In genomic region chr9:90915693-90916092, GRCh38 we compare ENCODE assay signal across 9 cellular contexts.
A peak's percentile ranks its signal among the peaks of the same experiment; 100 is the strongest.
DNase-seq lines count a peak whose midpoint lies in the region; ATAC-seq and TF ChIP-seq lines count a peak whose summit lies in the region.
"Had no signal": no experiment of that assay in that cellular context is flagged by ENCODE, and none has a peak within 500 bp of the region (broad histone marks: within the 10 kb centered on the region; RNA-seq: fewer than 3 reads in every experiment).

No MANE protein-coding gene starts in this region.

- H3K9me3 Mint-ChIP-seq in GM23338, result no peaks in the 10 kb centered on the region
- no peaks in the 10 kb centered on the region for H3K9me3 Mint-ChIP-seq in CD4-positive, alpha-beta memory T cell
- H3K9me3 Mint-ChIP-seq: naive B cell had no signal

- no peaks in the 10 kb centered on the region for H3K79me2 ChIP-seq in GM23338 (replicated peaks; ENCODE audit: insufficient read depth)

- DNase-seq in AG08395 (ENCODE audit: low spot score) (peak; percentile 24), GM23338 (ENCODE audit: low spot score) (peak; percentile 84), kidney tubule cell (ENCODE audit: low spot score) (peak; percentile 39), neuronal stem cell (ENCODE audit: low spot score) (no peak)
- DNase-seq in activated CD4-positive, alpha-beta T cell treated with anti-CD3 and anti-CD28 coated beads, Interleukin-2, amount 50 U/mL, for 48 hours, result peak; percentile 43 to 64
- no peak for DNase-seq in CD4-positive, alpha-beta memory T cell
- DNase-seq: naive B cell had no signal

- H3K36me3 ChIP-seq in GM23338 (ENCODE audit: insufficient read depth), result no peaks in the 10 kb centered on the region
- no peaks in the 10 kb centered on the region for H3K36me3 ChIP-seq in CD4-positive, alpha-beta memory T cell (ENCODE audit: insufficient read depth, low read length)
- H3K36me3 ChIP-seq in neuronal stem cell (replicated peaks in 1 of 2; ENCODE audit: control insufficient read depth in 2 of 2, insufficient read depth in 2 of 2, low read length in 2 of 2), result no peaks in the 10 kb centered on the region

- H3K79me1 ChIP-seq in neuronal stem cell (ENCODE audit: low read depth, low read length), result no peaks in the 10 kb centered on the region

- H4K91ac ChIP-seq in neuronal stem cell (ENCODE audit: low read depth, low read length, poor library complexity), result no peak overlapping the region

- H3K36me3 Mint-ChIP-seq in GM23338 (ENCODE audit: low read depth), result no peaks in the 10 kb centered on the region
- H3K36me3 Mint-ChIP-seq in CD4-positive, alpha-beta memory T cell, result no peaks in the 10 kb centered on the region
- H3K36me3 Mint-ChIP-seq: naive B cell had no signal

- no peak overlapping the region for H3K14ac ChIP-seq in neuronal stem cell (ENCODE audit: low read length)

- no peak overlapping the region for H3K4me3 Mint-ChIP-seq in GM23338
- no peak overlapping the region for H3K4me3 Mint-ChIP-seq in CD4-positive, alpha-beta memory T cell
- H3K4me3 Mint-ChIP-seq: naive B cell had no signal

- TF ChIP-seq CTCF in GM23338 (conservative IDR thresholded peaks at IDR 0.05; ENCODE audit: low read depth in 2 of 2), result peak; percentile 53 to 76

- H3K4me2 ChIP-seq in GM23338, result no peak overlapping the region
- no peak overlapping the region for H3K4me2 ChIP-seq in neuronal stem cell (ENCODE audit: insufficient read depth, low read length, poor library complexity, severe bottlenecking)

- no peak overlapping the region for H2BK120ac ChIP-seq in neuronal stem cell (ENCODE audit: low read depth, low read length)

- no peak overlapping the region for H2BK15ac ChIP-seq in neuronal stem cell (ENCODE audit: low read length)

- no peak overlapping the region for H3K4me3 ChIP-seq in GM23338
- H3K4me3 ChIP-seq in CD4-positive, alpha-beta memory T cell (ENCODE audit: low read length in 2 of 2), result no peak overlapping the region
- H3K4me3 ChIP-seq in neuronal stem cell (ENCODE audit: low read length in 2 of 2), result no peak overlapping the region

- no peaks in the 10 kb centered on the region for H3K27me3 ChIP-seq in GM23338 (ENCODE audit: insufficient read depth)
- no peaks in the 10 kb centered on the region for H3K27me3 ChIP-seq in CD4-positive, alpha-beta memory T cell (ENCODE audit: insufficient read depth, low read length)
- no peaks in the 10 kb centered on the region for H3K27me3 ChIP-seq in neuronal stem cell (ENCODE audit: control insufficient read depth in 3 of 3, insufficient read depth in 3 of 3, low read depth in 1 of 3, low read length in 3 of 3)

- H3K4ac ChIP-seq in neuronal stem cell (ENCODE audit: low read length), result no peak overlapping the region

- no peak overlapping the region for H2BK5ac ChIP-seq in neuronal stem cell (ENCODE audit: low read length)

- POLR2A ChIA-PET in CD4-positive, alpha-beta memory T cell (lab: Charles Lee; ENCODE audit: partially characterized antibody), result no interaction called here

- intact Hi-C loops in CD4-positive, alpha-beta memory T cell (cut with micrococcal nuclease), result loop anchor here (1.0 to 10.0 kb wide), 4 partner anchors 122 to 1219 kb away; no protein-coding TSS in a partner anchor

- H2AFZ ChIP-seq in GM23338, result no peak overlapping the region
- no peak overlapping the region for H2AFZ ChIP-seq in neuronal stem cell (ENCODE audit: low read length)

- no CpG with 5 or more reads among the region's 6 CpGs for WGBS in neuronal stem cell (ENCODE audit: extremely low coverage in 2 of 2, insufficient read length in 2 of 2, insufficient replicate concordance in 1 of 2), 2 donors

- H3F3A ChIP-seq in GM23338 (replicated peaks; ENCODE audit: low read depth), result no peaks in the 10 kb centered on the region

- no peaks in the 10 kb centered on the region for H3K9me2 ChIP-seq in GM23338 (ENCODE audit: insufficient read depth)

- H2AK5ac ChIP-seq in neuronal stem cell (ENCODE audit: low read depth, low read length), result no peak overlapping the region

- CTCF ChIA-PET in CD4-positive, alpha-beta memory T cell (lab: Charles Lee; ENCODE audit: partially characterized antibody), result interaction anchor here (0.7 to 7.6 kb wide), 24 partner anchors 10 to 866 kb away, joined by 3 to 155 read pairs (median 4); partner anchors contain the start of gene NFIL3

- peaks cover 7% of the 10 kb centered on the region for H3K27me3 Mint-ChIP-seq in GM23338 (ENCODE audit: insufficient read depth, low read depth, poor library complexity)
- no peaks in the 10 kb centered on the region for H3K27me3 Mint-ChIP-seq in CD4-positive, alpha-beta memory T cell

- no peak overlapping the region for H4K8ac ChIP-seq in neuronal stem cell (ENCODE audit: low read depth, low read length)

- H3K4me1 ChIP-seq in GM23338 (ENCODE audit: insufficient read depth), result no peaks in the 10 kb centered on the region
- no peaks in the 10 kb centered on the region for H3K4me1 ChIP-seq in CD4-positive, alpha-beta memory T cell (ENCODE audit: insufficient read depth, low read length)
- no peaks in the 10 kb centered on the region for H3K4me1 ChIP-seq in neuronal stem cell (ENCODE audit: control insufficient read depth in 2 of 2, insufficient read depth in 1 of 2, low read depth in 1 of 2, low read length in 2 of 2)

- H3K23ac ChIP-seq in neuronal stem cell (ENCODE audit: low read depth, low read length, poor library complexity), result no peak overlapping the region

- no peak overlapping the region for H2BK12ac ChIP-seq in neuronal stem cell (ENCODE audit: low read length)

- H3K9ac ChIP-seq in neuronal stem cell (ENCODE audit: low read depth, low read length, poor library complexity), result no peak overlapping the region

- ATAC-seq in GM23338 (peak; percentile 84), GM21717 (IDR thresholded peaks at IDR 0.05; ENCODE audit: unreplicated experiment) (no peak), GM21447 (IDR thresholded peaks at IDR 0.05; ENCODE audit: unreplicated experiment) (no peak)

- no peak overlapping the region for H3K27ac Mint-ChIP-seq in GM23338
- no peak overlapping the region for H3K27ac Mint-ChIP-seq in CD4-positive, alpha-beta memory T cell

- H3K4me1 Mint-ChIP-seq in GM23338, result no peaks in the 10 kb centered on the region
- H3K4me1 Mint-ChIP-seq in CD4-positive, alpha-beta memory T cell, result no peaks in the 10 kb centered on the region

- no peaks in the 10 kb centered on the region for H3K9me3 ChIP-seq in CD4-positive, alpha-beta memory T cell (ENCODE audit: control insufficient read depth in 1 of 2, low read length in 2 of 2)
- H3K9me3 ChIP-seq in neuronal stem cell (replicated peaks in 1 of 2; ENCODE audit: control insufficient read depth in 2 of 2, insufficient read depth in 1 of 2, low read depth in 1 of 2, low read length in 2 of 2), result no peaks in the 10 kb centered on the region

- H3K27ac ChIP-seq in GM23338 (ENCODE audit: low read depth) (no peak overlapping the region), neuronal stem cell (replicated peaks; ENCODE audit: low read length) (no peak overlapping the region)
- H3K27ac ChIP-seq in CD4-positive, alpha-beta memory T cell (ENCODE audit: low read depth, low read length), result no peak overlapping the region

- H3K18ac ChIP-seq in neuronal stem cell (ENCODE audit: low read length), result no peak overlapping the region

- H4K20me1 ChIP-seq in GM23338 (replicated peaks; ENCODE audit: insufficient read depth), result no peaks in the 10 kb centered on the region

TF ChIP-seq in GM23338, 12 proteins besides CTCF, POLR2A, EP300 and RAD21 (continues in another document):
- TF ChIP-seq STAT1 (IDR thresholded peaks at IDR 0.05; ENCODE audit: unreplicated experiment), result no peak
- TF ChIP-seq CREB1 (CRISPR knock-in tag; IDR thresholded peaks at IDR 0.05; ENCODE audit: low read depth), result no peak
- TF ChIP-seq EZH2phosphoT487 (IDR thresholded peaks at IDR 0.05; ENCODE audit: unreplicated experiment), result no peak
- TF ChIP-seq, protein P1, sequence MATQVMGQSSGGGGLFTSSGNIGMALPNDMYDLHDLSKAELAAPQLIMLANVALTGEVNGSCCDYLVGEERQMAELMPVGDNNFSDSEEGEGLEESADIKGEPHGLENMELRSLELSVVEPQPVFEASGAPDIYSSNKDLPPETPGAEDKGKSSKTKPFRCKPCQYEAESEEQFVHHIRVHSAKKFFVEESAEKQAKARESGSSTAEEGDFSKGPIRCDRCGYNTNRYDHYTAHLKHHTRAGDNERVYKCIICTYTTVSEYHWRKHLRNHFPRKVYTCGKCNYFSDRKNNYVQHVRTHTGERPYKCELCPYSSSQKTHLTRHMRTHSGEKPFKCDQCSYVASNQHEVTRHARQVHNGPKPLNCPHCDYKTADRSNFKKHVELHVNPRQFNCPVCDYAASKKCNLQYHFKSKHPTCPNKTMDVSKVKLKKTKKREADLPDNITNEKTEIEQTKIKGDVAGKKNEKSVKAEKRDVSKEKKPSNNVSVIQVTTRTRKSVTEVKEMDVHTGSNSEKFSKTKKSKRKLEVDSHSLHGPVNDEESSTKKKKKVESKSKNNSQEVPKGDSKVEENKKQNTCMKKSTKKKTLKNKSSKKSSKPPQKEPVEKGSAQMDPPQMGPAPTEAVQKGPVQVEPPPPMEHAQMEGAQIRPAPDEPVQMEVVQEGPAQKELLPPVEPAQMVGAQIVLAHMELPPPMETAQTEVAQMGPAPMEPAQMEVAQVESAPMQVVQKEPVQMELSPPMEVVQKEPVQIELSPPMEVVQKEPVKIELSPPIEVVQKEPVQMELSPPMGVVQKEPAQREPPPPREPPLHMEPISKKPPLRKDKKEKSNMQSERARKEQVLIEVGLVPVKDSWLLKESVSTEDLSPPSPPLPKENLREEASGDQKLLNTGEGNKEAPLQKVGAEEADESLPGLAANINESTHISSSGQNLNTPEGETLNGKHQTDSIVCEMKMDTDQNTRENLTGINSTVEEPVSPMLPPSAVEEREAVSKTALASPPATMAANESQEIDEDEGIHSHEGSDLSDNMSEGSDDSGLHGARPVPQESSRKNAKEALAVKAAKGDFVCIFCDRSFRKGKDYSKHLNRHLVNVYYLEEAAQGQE (IDR thresholded peaks at IDR 0.05; ENCODE audit: unreplicated experiment), result no peak
- TF ChIP-seq JUNB (IDR thresholded peaks at IDR 0.05; ENCODE audit: unreplicated experiment), result no peak
- no peak for TF ChIP-seq ETS1 (IDR thresholded peaks at IDR 0.05)
- TF ChIP-seq POLR2AphosphoS5 (IDR thresholded peaks at IDR 0.05; ENCODE audit: low read depth), result no peak

Comparison
In these comparisons a context has a peak if more than half of its experiments do, and no peak if none do; other contexts are left out.
1. DNase-seq: peak in AG08395 (single experiment), GM23338 (single experiment), activated CD4-positive, alpha-beta T cell treated with anti-CD3 and anti-CD28 coated beads, Interleukin-2, amount 50 U/mL, for 48 hours (2 of 2) and kidney tubule cell (single experiment); none in CD4-positive, alpha-beta memory T cell (0 of 5) and neuronal stem cell (single experiment).